Comparison of ENCODE assay signal across 23 cellular contexts in genomic region chr5:40494631-40495030, GRCh38.
"Had no signal": no experiment of that assay in that cellular context is flagged by ENCODE, and none has a peak within 500 bp of the region (broad histone marks: within the 10 kb centered on the region; RNA-seq: fewer than 3 reads in every experiment).

No MANE protein-coding gene starts in this region.

- H3K4me3 Mint-ChIP-seq: nephron progenitor cell; stimulated activated naive CD8-positive, alpha-beta T cell treated with anti-CD3 and anti-CD28 coated beads, Interleukin-15, amount 100 ng/mL, for 72 hours had no signal

- H3K27ac Mint-ChIP-seq: nephron progenitor cell; stimulated activated naive CD8-positive, alpha-beta T cell treated with anti-CD3 and anti-CD28 coated beads, Interleukin-15, amount 100 ng/mL, for 72 hours had no signal

- FAIRE-seq: frontal cortex, islet of Langerhans had no signal

- DNase-seq: cortex of kidney; dorsolateral prefrontal cortex; effector CD8-positive, alpha-beta T cell; heart right ventricle; hypothalamus; kidney glomerular epithelial cell; mesendoderm; naive B cell; nephron progenitor cell; psoas muscle; retina; right lobe of liver; spleen; stimulated activated CD4-positive, alpha-beta T cell treated with anti-CD3 and anti-CD28 coated beads, Interleukin-15, amount 100 ng/mL, for 24 hours; stimulated activated CD4-positive, alpha-beta T cell treated with anti-CD3 and anti-CD28 coated beads, Interleukin-2, amount 100 ng/mL, for 24 hours; stimulated activated naive CD8-positive, alpha-beta T cell treated with anti-CD3 and anti-CD28 coated beads, Interleukin-15, amount 100 ng/mL, for 72 hours; testis; upper lobe of right lung had no signal

- H3K27me3 ChIP-seq: heart right ventricle, right lobe of liver, spleen, testis, tibial nerve, upper lobe of right lung, vagina had no signal

- H3K27me3 Mint-ChIP-seq: naive B cell; stimulated activated naive CD8-positive, alpha-beta T cell treated with anti-CD3 and anti-CD28 coated beads, Interleukin-15, amount 100 ng/mL, for 72 hours had no signal

- H3K36me3 Mint-ChIP-seq: naive B cell had no signal

- H3K9me3 Mint-ChIP-seq: nephron progenitor cell had no signal

- H3K9me3 ChIP-seq: heart right ventricle, psoas muscle, right lobe of liver, spleen, testis, tibial nerve, upper lobe of right lung, vagina had no signal

- ATAC-seq: esophagus mucosa; heart right ventricle; psoas muscle; stimulated activated naive CD8-positive, alpha-beta T cell treated with anti-CD3 and anti-CD28 coated beads, Interleukin-15, amount 100 ng/mL, for 72 hours had no signal

- H3K36me3 ChIP-seq: heart right ventricle, right lobe of liver, spleen, tibial nerve, upper lobe of right lung, vagina had no signal

- H3K4me1 ChIP-seq: psoas muscle, right lobe of liver, testis, vagina had no signal

- H3K4me3 ChIP-seq: dorsolateral prefrontal cortex, heart right ventricle, psoas muscle, right lobe of liver, spleen, testis, tibial nerve, upper lobe of right lung, vagina had no signal

- H3K27ac ChIP-seq: dorsolateral prefrontal cortex, heart right ventricle, psoas muscle, right lobe of liver, testis, tibial nerve, upper lobe of right lung, vagina had no signal
